14 cellular contexts compared by ENCODE assay signal in the genomic region with DNA sequence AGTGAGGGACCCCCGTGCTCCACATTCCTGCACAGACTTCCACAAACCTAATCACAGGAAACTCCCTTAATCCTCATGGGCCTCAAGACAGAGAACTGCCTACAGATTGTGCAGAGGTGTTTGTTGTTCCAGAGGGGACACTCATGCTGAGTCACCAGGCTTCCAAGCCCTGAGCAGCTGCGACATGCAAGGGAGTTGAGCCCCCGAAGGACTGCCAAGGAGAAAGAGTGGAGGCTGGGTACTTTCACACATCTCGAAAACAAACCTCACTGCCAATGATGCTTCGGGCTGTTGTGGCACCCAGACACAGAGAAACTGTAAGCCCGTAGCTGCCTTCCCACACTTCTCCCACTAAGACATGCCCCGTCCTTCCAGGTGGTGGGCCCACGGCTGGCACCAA.
DNase-seq lines count a peak whose midpoint lies in the region; ATAC-seq lines count a peak whose summit lies in the region.
"Had no signal": no experiment of that assay in that cellular context is flagged by ENCODE, and none has a peak within 500 bp of the region (broad histone marks: within the 10 kb centered on the region; RNA-seq: fewer than 3 reads in every experiment).

No MANE protein-coding gene starts in this region.

- peak; percentile 7 for DNase-seq in DMS 273 (lab: John Stamatoyannopoulos, UW; ENCODE audit: unreplicated experiment)
- DNase-seq in DMS 273 treated with DMSO at 0.1 percent for 48 hours (lab: John Stamatoyannopoulos, UW): no peak
- DNase-seq in amniotic epithelial cell (ENCODE audit: low read depth): peak; percentile 7
- DNase-seq in iPS-NIHi7 (ENCODE audit: extremely low spot score): peak; percentile 7
- peak; percentile 67 for DNase-seq in superior temporal gyrus (ENCODE audit: extremely low spot score)
- DNase-seq: activated CD8-positive, alpha-beta memory T cell treated with anti-CD3 and anti-CD28 coated beads, Interleukin-2, amount 50 U/mL, for 4 hours; activated naive CD4-positive, alpha-beta T cell treated with anti-CD3 and anti-CD28 coated beads, Interleukin-2, amount 50 U/mL, for 16 hours; CD8-positive, alpha-beta memory T cell; NCI-H1048; stimulated activated naive CD8-positive, alpha-beta T cell treated with anti-CD3 and anti-CD28 coated beads, Interleukin-15, Interleukin-2, amounts not matched to agents 100 U/mL and 50 U/mL, for 24 hours had no signal

- ATAC-seq in GM18498 (IDR thresholded peaks at IDR 0.05; ENCODE audit: unreplicated experiment) (no peak), HG02678 (IDR thresholded peaks at IDR 0.05; ENCODE audit: unreplicated experiment) (no peak), HG02571 (IDR thresholded peaks at IDR 0.05; ENCODE audit: unreplicated experiment) (no peak)
- ATAC-seq: activated CD4-positive, CD25-positive, alpha-beta regulatory T cell treated with anti-CD3 and anti-CD28 coated beads, Interleukin-2, amount 50 U/mL, for 24 hours; stimulated activated naive CD8-positive, alpha-beta T cell treated with anti-CD3 and anti-CD28 coated beads, Interleukin-15, Interleukin-2, amounts not matched to agents 100 U/mL and 50 U/mL, for 24 hours had no signal
